ENCODE assay signal across 8 cellular contexts in genomic region chr10:58177362-58177947, GRCh38.
DNase-seq lines count a peak whose midpoint lies in the region; ATAC-seq and TF ChIP-seq lines count a peak whose summit lies in the region.

No MANE protein-coding gene starts in this region.

- H3K27me3 ChIP-seq in right atrium auricular region, result no peaks in the 10 kb centered on the region
- peaks cover 0 to 17% of the 10 kb centered on the region in 2 experiments for H3K27me3 ChIP-seq in mesenchymal stem cell (ENCODE audit: control insufficient read depth in 1 of 2, insufficient read depth in 1 of 2, low read length in 2 of 2)

- H3K4me3 ChIP-seq in right atrium auricular region (no peak overlapping the region), NB4 (ENCODE audit: low read depth, low read length) (no peak overlapping the region), mesenchymal stem cell (ENCODE audit: insufficient read depth in 1 of 2, low read depth in 1 of 2, low read length in 2 of 2) (no peak overlapping the region)

- H4K91ac ChIP-seq in mesenchymal stem cell (ENCODE audit: low read length), result no peak overlapping the region

- POLR2A ChIA-PET in MCF 10A (lab: Yijun Ruan, JAX), result interaction anchor here (0.7 to 6.1 kb wide), 8 partner anchors 20 to 173 kb away, joined by 3 to 45 read pairs (median 4); partner anchors contain the start of genes CISD1 and IPMK

- H3K23ac ChIP-seq in mesenchymal stem cell (ENCODE audit: low read length in 2 of 2), result no peak overlapping the region

- ATAC-seq in left cardiac atrium, result no peak

- H2AFZ ChIP-seq in mesenchymal stem cell (ENCODE audit: low read depth, low read length), result no peak overlapping the region

- BruUV-seq in MCF 10A (replicated peaks; lab: Mats Ljungman, UMichigan), result no TSS peak

- no peak overlapping the region for H3K27ac Mint-ChIP-seq in MCF 10A (ENCODE audit: low read depth, unreplicated experiment)

- no peak for TF ChIP-seq POLR2A in NB4 (IDR thresholded peaks at IDR 0.05; ENCODE audit: extremely low read depth, insufficient read length)

- H3K27ac ChIP-seq in right atrium auricular region, result no peak overlapping the region
- H3K27ac ChIP-seq in mesenchymal stem cell (ENCODE audit: low read length, poor library complexity, severe bottlenecking), result no peak overlapping the region

- H3K4me1 Mint-ChIP-seq in MCF 10A (ENCODE audit: insufficient read depth, unreplicated experiment), result peaks cover 20% of the 10 kb centered on the region

- WGBS in mesenchymal stem cell, result no CpG with 5 or more reads among the region's 3 CpGs

- peaks cover 7% of the 10 kb centered on the region for H3K27me3 Mint-ChIP-seq in MCF 10A (ENCODE audit: insufficient read depth, unreplicated experiment)

- H3K36me3 ChIP-seq in right atrium auricular region (no peaks in the 10 kb centered on the region), mesenchymal stem cell (ENCODE audit: control insufficient read depth in 1 of 2, insufficient read depth in 2 of 2, low read depth in 1 of 2, low read length in 2 of 2) (no peaks in the 10 kb centered on the region)

- no peak overlapping the region for H3K18ac ChIP-seq in mesenchymal stem cell (ENCODE audit: low read depth in 1 of 2, low read length in 2 of 2)

- no peaks in the 10 kb centered on the region for H3K9me3 ChIP-seq in right atrium auricular region
- H3K9me3 ChIP-seq in mesenchymal stem cell (ENCODE audit: control insufficient read depth, low read length), result no peaks in the 10 kb centered on the region

- CTCF ChIA-PET in MCF 10A (lab: Yijun Ruan, JAX), result interaction anchor here (0.7 to 7.1 kb wide), 25 partner anchors 11 to 1908 kb away, joined by 3 to 198 read pairs (median 5); partner anchors contain the start of gene CISD1

- no peak overlapping the region for H2BK15ac ChIP-seq in mesenchymal stem cell (ENCODE audit: low read depth, poor library complexity, severe bottlenecking)

- H3K36me3 Mint-ChIP-seq in MCF 10A (ENCODE audit: insufficient read depth, unreplicated experiment), result peaks cover 5% of the 10 kb centered on the region

- H3K4me1 ChIP-seq in right atrium auricular region (no peaks in the 10 kb centered on the region), mesenchymal stem cell (ENCODE audit: control insufficient read depth, insufficient read depth, low read depth, low read length) (peaks cover 2% of the 10 kb centered on the region)

- no peak overlapping the region for H3K4me2 ChIP-seq in mesenchymal stem cell (ENCODE audit: low read length, poor library complexity, severe bottlenecking)

- no peak overlapping the region for H3K14ac ChIP-seq in mesenchymal stem cell (ENCODE audit: low read length in 2 of 2)

- TF ChIP-seq CTCF in right atrium auricular region (IDR thresholded peaks at IDR 0.05) (peak; percentile 29 to 75), NB4 (IDR thresholded peaks at IDR 0.05; ENCODE audit: low read depth, low read length) (peak; percentile 21), MCF 10A (IDR thresholded peaks at IDR 0.05; ENCODE audit: unreplicated experiment) (peak; percentile 53)

- no peak overlapping the region for H3K4me3 Mint-ChIP-seq in MCF 10A (ENCODE audit: unreplicated experiment)

- H3K9ac ChIP-seq in mesenchymal stem cell (ENCODE audit: low read length), result no peak overlapping the region

- H2AK5ac ChIP-seq in mesenchymal stem cell (ENCODE audit: low read length, severe bottlenecking), result no peak overlapping the region

- no peak overlapping the region for H2BK12ac ChIP-seq in mesenchymal stem cell (ENCODE audit: low read length in 2 of 2)

- intact Hi-C loops in left cardiac atrium (cut with DNase I) (loop anchor here in 1 of 2 donors (5.0 kb wide), 1 partner anchor 115 kb away; no protein-coding TSS in a partner anchor), MCF 10A (cut with micrococcal nuclease) (loop anchor here (1.0 to 5.0 kb wide), 3 partner anchors 60 to 210 kb away; partner anchors contain the start of gene TFAM)

- H3K79me1 ChIP-seq in mesenchymal stem cell (replicated peaks; ENCODE audit: low read length, poor library complexity, severe bottlenecking), result no peaks in the 10 kb centered on the region

- no peak overlapping the region for H4K8ac ChIP-seq in mesenchymal stem cell (ENCODE audit: low read length)

- H2BK5ac ChIP-seq in mesenchymal stem cell (ENCODE audit: low read depth, low read length, poor library complexity, severe bottlenecking), result no peak overlapping the region

- H3K9me3 Mint-ChIP-seq in MCF 10A (ENCODE audit: unreplicated experiment), result no peaks in the 10 kb centered on the region

- H3K4ac ChIP-seq in mesenchymal stem cell (ENCODE audit: low read depth in 1 of 2, low read length in 2 of 2), result no peak overlapping the region

- DNase-seq in right atrium auricular region (ENCODE audit: low spot score) (no peak), left cardiac atrium (no peak), NB4 (ENCODE audit: low read depth) (peak; percentile 41), MCF 10A (ENCODE audit: unreplicated experiment) (peak; percentile 38), mesenchymal stem cell (peak; percentile 40), ureter (ENCODE audit: low spot score) (no peak)
- no peak for DNase-seq in activated T-cell treated with anti-CD3 and anti-CD28 coated beads, Interleukin-2, amount 50 U/mL, for 48 hours
- DNase-seq in activated CD4-positive, alpha-beta T cell treated with anti-CD3 and anti-CD28 coated beads for 1 hour, result no peak

- no peak overlapping the region for H2BK120ac ChIP-seq in mesenchymal stem cell (ENCODE audit: low read depth, low read length)

Comparison
In these comparisons a context has a peak if more than half of its experiments do, and no peak if none do; other contexts are left out.
1. DNase-seq: peak in NB4 (single experiment), MCF 10A (single experiment) and mesenchymal stem cell (single experiment); none in right atrium auricular region (single experiment), left cardiac atrium (single experiment), ureter (single experiment), activated T-cell treated with anti-CD3 and anti-CD28 coated beads, Interleukin-2, amount 50 U/mL, for 48 hours (0 of 2) and activated CD4-positive, alpha-beta T cell treated with anti-CD3 and anti-CD28 coated beads for 1 hour (single experiment).
2. Peak in every context shown above with its lines, with median percentiles within 50 percentile points of each other: CTCF ChIP-seq.